Comparison of ENCODE assay signal across 10 cellular contexts in the genomic region with DNA sequence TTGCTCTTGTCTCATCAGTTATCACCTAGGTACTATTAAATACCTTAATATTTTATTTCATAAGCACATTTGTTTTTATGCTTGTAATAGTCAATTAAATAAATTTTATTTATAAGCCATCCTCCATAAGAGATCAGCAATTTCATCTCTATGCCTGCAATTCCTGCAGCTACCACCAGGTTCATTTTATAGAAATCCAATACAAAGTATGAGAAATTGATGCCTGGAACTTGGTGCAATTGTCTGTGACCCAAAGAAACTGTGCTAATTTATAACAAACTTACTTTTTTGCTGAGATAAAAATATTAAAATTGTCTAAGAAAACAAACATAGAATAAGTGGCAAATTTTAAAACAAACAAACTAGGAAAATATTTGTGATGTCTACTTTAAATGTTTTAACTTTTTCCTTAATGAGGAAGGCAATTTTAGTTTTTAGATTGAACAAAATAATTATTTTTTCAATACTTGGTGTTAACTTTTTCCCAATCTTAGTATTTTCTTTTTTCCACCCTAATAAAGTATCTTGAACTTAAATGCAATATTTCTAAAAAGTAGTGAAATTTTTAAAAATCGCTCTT.
A peak's percentile ranks its signal among the peaks of the same experiment; 100 is the strongest.
DNase-seq lines count a peak whose midpoint lies in the region; ATAC-seq and TF ChIP-seq lines count a peak whose summit lies in the region.
"Had no signal": no experiment of that assay in that cellular context is flagged by ENCODE, and none has a peak within 500 bp of the region (broad histone marks: within the 10 kb centered on the region; RNA-seq: fewer than 3 reads in every experiment).

No MANE protein-coding gene starts in this region.

- no peaks in the 10 kb centered on the region for H3K4me1 ChIP-seq in CD8-positive, alpha-beta T cell (ENCODE audit: insufficient read depth, low read length)
- H3K4me1 ChIP-seq in IMR-90 (ENCODE audit: control insufficient read depth, insufficient read depth, low read length) (peaks cover 1% of the 10 kb centered on the region; the same call in 1 of the 2 replicates), body of pancreas (no peaks in the 10 kb centered on the region)

- no peak for DNase-seq in CD8-positive, alpha-beta T cell
- no peak for DNase-seq in IMR-90
- no peak for DNase-seq in body of pancreas
- no peak for DNase-seq in mesothelial cell of epicardium (ENCODE audit: low spot score in 2 of 2, unreplicated experiment in 2 of 2)
- no peak for DNase-seq in activated T-helper 2 cell treated with anti-CD3 and anti-CD28 coated beads, Interferon-gamma antibody, Interleukin-2, Interleukin-4, amounts not matched to agents 10 μg/mL and 5 μg/mL and 100 μg/mL, durations not matched to agents 14 hours and 24 hours and 36 hours (ENCODE audit: low spot score)
- DNase-seq in H4 (ENCODE audit: low spot score) = no peak
- DNase-seq: caudate nucleus, NCI-H2029 had no signal

- no peaks in the 10 kb centered on the region for H3K9me1 ChIP-seq in IMR-90 (ENCODE audit: insufficient read depth, low read length)

- TF ChIP-seq POLR2A in IMR-90 (IDR thresholded peaks at IDR 0.05; ENCODE audit: low read depth, low read length) = no peak
- TF ChIP-seq POLR2A in body of pancreas (IDR thresholded peaks at IDR 0.05) = no peak
- TF ChIP-seq POLR2A in GM18505 (IDR thresholded peaks at IDR 0.05; ENCODE audit: borderline replicate concordance, extremely low read depth, insufficient read depth, insufficient read length) = no peak

- peak; percentile 34 for TF ChIP-seq CTCF in CD8-positive, alpha-beta T cell (IDR thresholded peaks at IDR 0.05)
- TF ChIP-seq CTCF in IMR-90 (conservative IDR thresholded peaks at IDR 0.05; ENCODE audit: low read depth, low read length) (peak; percentile 16; the same call in 1 of the 2 replicates), body of pancreas (IDR thresholded peaks at IDR 0.05) (peak in 6 of 7 experiments; percentile 6 to 46 (median 16)), mesothelial cell of epicardium (IDR thresholded peaks at IDR 0.05; ENCODE audit: unreplicated experiment) (peak; percentile 89)

- ATAC-seq in CD8-positive, alpha-beta T cell = no peak
- ATAC-seq in IMR-90 (ENCODE audit: low read depth) (no peak), body of pancreas (no peak), GM18505 (IDR thresholded peaks at IDR 0.05; ENCODE audit: unreplicated experiment) (no peak), HG03045 (IDR thresholded peaks at IDR 0.05; ENCODE audit: unreplicated experiment) (no peak)

- H3K9me3 ChIP-seq in CD8-positive, alpha-beta T cell (ENCODE audit: low read length) = no peaks in the 10 kb centered on the region
- H3K9me3 ChIP-seq in IMR-90 (ENCODE audit: control insufficient read depth, insufficient read depth, low read length) (no peaks in the 10 kb centered on the region), body of pancreas (no peaks in the 10 kb centered on the region)

- no TSS peak for BruUV-seq in IMR-90 (replicated peaks; lab: Mats Ljungman, UMichigan)

- dilution Hi-C loops in IMR-90 (cut with HindIII; ENCODE audit: low sequenced_read_pairs, unreplicated experiment) = no loop called here

- whole genome bisulfite sequencing in IMR-90 (ENCODE audit: extremely low coverage in 2 of 2, insufficient read length in 1 of 2), 2 experiments = no CpG with 5 or more reads among the region's 1 CpG
- WGBS in body of pancreas, 2 donors = 80 to 84% methylated on average over 1 of the region's 1 CpG

- CTCF ChIA-PET in CD8-positive, alpha-beta T cell (lab: Charles Lee) = no interaction called here
- CTCF ChIA-PET in IMR-90 (lab: Yijun Ruan, JAX) = no interaction called here

- H3K27me3 ChIP-seq in CD8-positive, alpha-beta T cell (ENCODE audit: insufficient read depth, low read length) = no peaks in the 10 kb centered on the region
- no peaks in the 10 kb centered on the region for H3K27me3 ChIP-seq in IMR-90 (ENCODE audit: control insufficient read depth, insufficient read depth, low read length)
- H3K27me3 ChIP-seq in body of pancreas = no peaks in the 10 kb centered on the region

- no peak overlapping the region for H2AK9ac ChIP-seq in IMR-90 (replicated peaks; ENCODE audit: low read depth, low read length, poor library complexity)

- intact Hi-C loops in CD8-positive, alpha-beta T cell (cut with DNase I, micrococcal nuclease) = no loop called here
- intact Hi-C loops in IMR-90 (cut with micrococcal nuclease) (no loop called here), body of pancreas (cut with DNase I) (no loop called here)
- intact Hi-C loops in activated T-helper 2 cell treated with anti-CD3 and anti-CD28 coated beads, Interferon-gamma antibody, Interleukin-2, Interleukin-4, amounts not matched to agents 10 μg/mL and 5 μg/mL and 100 μg/mL, durations not matched to agents 14 hours and 24 hours and 36 hours (cut with micrococcal nuclease) = no loop called here

- H4K5ac ChIP-seq in IMR-90 (ENCODE audit: low read depth, low read length) = no peak overlapping the region

- no peak overlapping the region for H3K56ac ChIP-seq in IMR-90 (ENCODE audit: extremely low read depth, insufficient read depth, low read length)

- no peak overlapping the region for H3K27ac ChIP-seq in CD8-positive, alpha-beta T cell (ENCODE audit: low read depth, low read length)
- H3K27ac ChIP-seq in IMR-90 (ENCODE audit: insufficient read depth, low read length) (no peak overlapping the region), body of pancreas (no peak overlapping the region)

- H2BK5ac ChIP-seq in IMR-90 (ENCODE audit: low read depth, low read length, poor library complexity, severe bottlenecking) = no peak overlapping the region

- no peak overlapping the region for H2AK5ac ChIP-seq in IMR-90 (ENCODE audit: low read depth, low read length)

- no peak overlapping the region for H4K91ac ChIP-seq in IMR-90 (ENCODE audit: insufficient read depth, low read depth, low read length)

- H3K4me1 Mint-ChIP-seq in CD8-positive, alpha-beta T cell (ENCODE audit: low read depth) = peaks cover 3% of the 10 kb centered on the region
- peaks cover 14% of the 10 kb centered on the region for H3K4me1 Mint-ChIP-seq in mesothelial cell of epicardium
- H3K4me1 Mint-ChIP-seq in activated T-helper 2 cell treated with anti-CD3 and anti-CD28 coated beads, Interferon-gamma antibody, Interleukin-2, Interleukin-4, amounts not matched to agents 10 μg/mL and 5 μg/mL and 100 μg/mL, durations not matched to agents 14 hours and 24 hours and 36 hours (ENCODE audit: low read depth) = no peaks in the 10 kb centered on the region

- H3K36me3 ChIP-seq in CD8-positive, alpha-beta T cell (ENCODE audit: insufficient read depth, low read length) = no peaks in the 10 kb centered on the region
- no peaks in the 10 kb centered on the region for H3K36me3 ChIP-seq in IMR-90 (ENCODE audit: control insufficient read depth, insufficient read depth, low read length)
- H3K36me3 ChIP-seq in body of pancreas (replicated peaks in 1 of 2; ENCODE audit: insufficient read depth in 1 of 2, low read depth in 2 of 2) = no peaks in the 10 kb centered on the region

- no peak overlapping the region for H2AFZ ChIP-seq in IMR-90 (replicated peaks; ENCODE audit: low read length, poor library complexity)

- no peak overlapping the region for H3K4me2 ChIP-seq in IMR-90 (ENCODE audit: low read depth, low read length)

- H2BK20ac ChIP-seq in IMR-90 (ENCODE audit: low read depth, low read length) = no peak overlapping the region

- no peak overlapping the region for H3K4me3 Mint-ChIP-seq in CD8-positive, alpha-beta T cell
- H3K4me3 Mint-ChIP-seq in mesothelial cell of epicardium = no peak overlapping the region
- no peak overlapping the region for H3K4me3 Mint-ChIP-seq in activated T-helper 2 cell treated with anti-CD3 and anti-CD28 coated beads, Interferon-gamma antibody, Interleukin-2, Interleukin-4, amounts not matched to agents 10 μg/mL and 5 μg/mL and 100 μg/mL, durations not matched to agents 14 hours and 24 hours and 36 hours (ENCODE audit: low read depth)

- no peak overlapping the region for H3K27ac Mint-ChIP-seq in CD8-positive, alpha-beta T cell
- no peak overlapping the region for H3K27ac Mint-ChIP-seq in mesothelial cell of epicardium
- H3K27ac Mint-ChIP-seq in activated T-helper 2 cell treated with anti-CD3 and anti-CD28 coated beads, Interferon-gamma antibody, Interleukin-2, Interleukin-4, amounts not matched to agents 10 μg/mL and 5 μg/mL and 100 μg/mL, durations not matched to agents 14 hours and 24 hours and 36 hours = no peak overlapping the region

- H4K20me1 ChIP-seq in IMR-90 (ENCODE audit: insufficient read depth, low read length) = no peaks in the 10 kb centered on the region

- no peak for TF ChIP-seq RAD21 in IMR-90 (IDR thresholded peaks at IDR 0.05; ENCODE audit: low read length)

- H4K8ac ChIP-seq in IMR-90 (ENCODE audit: low read depth in 2 of 2, low read length in 2 of 2) = no peak overlapping the region

- H3K27me3 Mint-ChIP-seq in CD8-positive, alpha-beta T cell (ENCODE audit: low read depth) = no peaks in the 10 kb centered on the region
- H3K27me3 Mint-ChIP-seq in mesothelial cell of epicardium (ENCODE audit: low read depth) = no peaks in the 10 kb centered on the region
- H3K27me3 Mint-ChIP-seq in activated T-helper 2 cell treated with anti-CD3 and anti-CD28 coated beads, Interferon-gamma antibody, Interleukin-2, Interleukin-4, amounts not matched to agents 10 μg/mL and 5 μg/mL and 100 μg/mL, durations not matched to agents 14 hours and 24 hours and 36 hours (ENCODE audit: low read depth) = no peaks in the 10 kb centered on the region

- in situ Hi-C loops in IMR-90 (cut with MboI; ENCODE audit: low sequenced_read_pairs) = no loop called here

- POLR2A ChIA-PET in CD8-positive, alpha-beta T cell (lab: Charles Lee) = no interaction called here
- POLR2A ChIA-PET in IMR-90 (lab: Charles Lee; ENCODE audit: unreplicated experiment) = no interaction called here

- H3K14ac ChIP-seq in IMR-90 (replicated peaks; ENCODE audit: low read depth, low read length) = no peak overlapping the region

- no peak overlapping the region for H2BK120ac ChIP-seq in IMR-90 (ENCODE audit: low read depth, low read length)

- H2BK15ac ChIP-seq in IMR-90 (ENCODE audit: low read depth, low read length) = no peak overlapping the region

- H3K9ac ChIP-seq in IMR-90 (ENCODE audit: low read depth, low read length) = no peak overlapping the region

- peaks cover 8% of the 10 kb centered on the region for H3K9me3 Mint-ChIP-seq in CD8-positive, alpha-beta T cell
- peaks cover 8% of the 10 kb centered on the region for H3K9me3 Mint-ChIP-seq in mesothelial cell of epicardium
- H3K9me3 Mint-ChIP-seq in activated T-helper 2 cell treated with anti-CD3 and anti-CD28 coated beads, Interferon-gamma antibody, Interleukin-2, Interleukin-4, amounts not matched to agents 10 μg/mL and 5 μg/mL and 100 μg/mL, durations not matched to agents 14 hours and 24 hours and 36 hours = peaks cover 20% of the 10 kb centered on the region

- H3K23ac ChIP-seq in IMR-90 (ENCODE audit: low read depth, low read length) = no peak overlapping the region

- H3K18ac ChIP-seq in IMR-90 (ENCODE audit: low read depth, low read length) = no peak overlapping the region

- H3K36me3 Mint-ChIP-seq in CD8-positive, alpha-beta T cell = no peaks in the 10 kb centered on the region
- H3K36me3 Mint-ChIP-seq in mesothelial cell of epicardium = peaks cover 15% of the 10 kb centered on the region
- no peaks in the 10 kb centered on the region for H3K36me3 Mint-ChIP-seq in activated T-helper 2 cell treated with anti-CD3 and anti-CD28 coated beads, Interferon-gamma antibody, Interleukin-2, Interleukin-4, amounts not matched to agents 10 μg/mL and 5 μg/mL and 100 μg/mL, durations not matched to agents 14 hours and 24 hours and 36 hours (ENCODE audit: low read depth)

- H3K79me1 ChIP-seq in IMR-90 (ENCODE audit: low read depth in 1 of 2, low read length in 2 of 2) = no peaks in the 10 kb centered on the region; a peak in 1 of 4 replicates

- no peak overlapping the region for H3K4me3 ChIP-seq in CD8-positive, alpha-beta T cell (ENCODE audit: low read depth, low read length)
- no peak overlapping the region for H3K4me3 ChIP-seq in IMR-90 (ENCODE audit: insufficient read depth, low read depth, low read length)
- no peak overlapping the region for H3K4me3 ChIP-seq in body of pancreas

- H3K4ac ChIP-seq in IMR-90 (ENCODE audit: low read depth, low read length) = no peak overlapping the region

Comparison
In these comparisons a context has a peak if more than half of its experiments do, and no peak if none do; other contexts are left out.
1. CTCF ChIP-seq: peak in every context shown above with its lines; median percentile 89 in mesothelial cell of epicardium; 34 in CD8-positive, alpha-beta T cell; 16 in IMR-90; 16 in body of pancreas.